ENCODE assay signal across 1 cellular context in genomic region chr16:15810949-15811348, GRCh38.
TF ChIP-seq lines count a peak whose summit lies in the region.

No MANE protein-coding gene starts in this region.

TF ChIP-seq in IMR-90, 13 proteins besides CTCF, POLR2A, EP300 and RAD21 (continued from another document):
- TF ChIP-seq RCOR1 (IDR thresholded peaks at IDR 0.05; ENCODE audit: insufficient replicate concordance, low read length) = no peak
